Comparison of ENCODE assay signal across 1 cellular context in genomic region chr7:986766-987722, GRCh38.
TF ChIP-seq lines count a peak whose summit lies in the region.

No MANE protein-coding gene starts in this region.

TF ChIP-seq in H1, 55 proteins besides CTCF, POLR2A, EP300 and RAD21:
- TF ChIP-seq SIX5 (IDR thresholded peaks at IDR 0.05; ENCODE audit: low read depth, low read length) (no peak), TAF1 (IDR thresholded peaks at IDR 0.05; ENCODE audit: low read depth, low read length) (no peak), BCL11A (IDR thresholded peaks at IDR 0.05; ENCODE audit: low read depth in 2 of 2, low read length in 2 of 2) (no peak), CHD2 (IDR thresholded peaks at IDR 0.05; ENCODE audit: low read length) (no peak), FOSL1 (IDR thresholded peaks at IDR 0.05; ENCODE audit: insufficient read depth, low read depth, low read length) (no peak), SP4 (IDR thresholded peaks at IDR 0.05; ENCODE audit: low read length) (no peak), GABPA (IDR thresholded peaks at IDR 0.05; ENCODE audit: borderline replicate concordance, insufficient read depth, low read length) (no peak), JUND (IDR thresholded peaks at IDR 0.05; ENCODE audit: low read length) (no peak), YY1 (IDR thresholded peaks at IDR 0.05; ENCODE audit: low read depth, low read length) (no peak), ZNF274 (IDR thresholded peaks at IDR 0.05; ENCODE audit: borderline replicate concordance, extremely low read depth, low read length) (no peak), HDAC2 (IDR thresholded peaks at IDR 0.05; ENCODE audit: borderline replicate concordance in 1 of 2, low read depth in 2 of 2, low read length in 2 of 2) (no peak), TBP (IDR thresholded peaks at IDR 0.05; ENCODE audit: low read depth, low read length) (no peak)
